8 cellular contexts compared by ENCODE assay signal in the genomic region with DNA sequence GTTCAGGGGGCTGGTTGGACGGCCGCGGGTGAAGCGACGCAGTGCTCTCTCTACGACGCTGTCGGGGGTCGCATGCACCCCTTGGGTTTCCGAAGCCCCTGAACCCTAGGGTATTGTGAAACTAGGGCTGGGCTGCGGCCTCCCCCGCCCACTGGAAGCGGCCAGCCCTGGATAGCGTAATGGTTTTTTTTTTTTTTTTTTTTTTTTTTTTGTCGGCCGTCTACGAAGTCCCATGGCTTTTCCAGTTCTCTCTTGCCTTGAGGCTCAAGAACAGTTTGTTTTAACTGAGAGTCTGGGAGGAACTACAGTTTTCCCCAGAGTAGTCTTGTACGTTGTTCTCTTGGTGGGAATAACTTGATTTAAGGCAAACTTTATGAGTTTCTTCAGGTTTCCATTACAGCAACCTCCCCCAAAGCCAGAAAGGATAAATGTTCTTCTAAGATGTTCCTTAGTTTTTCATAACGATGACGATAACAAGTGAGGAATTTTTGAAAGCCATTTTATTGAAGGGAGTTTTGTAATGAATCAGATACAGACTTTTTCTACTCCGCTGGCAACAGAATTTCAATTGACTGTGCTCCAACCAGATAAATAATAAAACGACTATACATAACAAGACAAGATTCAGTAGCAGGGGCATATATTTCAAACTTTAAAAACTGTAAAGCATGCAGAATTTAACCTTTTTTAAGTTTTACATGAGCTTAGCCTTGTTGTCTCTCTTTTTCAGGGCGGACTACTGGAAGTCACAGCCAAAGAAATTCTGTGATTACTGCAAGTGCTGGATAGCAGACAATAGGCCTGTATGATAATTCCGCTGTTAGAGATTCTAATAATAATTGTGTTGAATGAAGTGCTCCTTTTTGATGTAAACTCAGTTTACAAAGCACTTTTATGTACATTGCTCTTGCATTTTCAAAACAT. TPM values are rescaled to one million over a fixed set of nuclear protein-coding genes. Genes with fewer than 3 reads are reported as not detected.
DNase-seq lines count a peak whose midpoint lies in the region; ATAC-seq and TF ChIP-seq lines count a peak whose summit lies in the region.

No MANE protein-coding gene starts in this region.

- no peak for TF ChIP-seq POLR2A in gastroesophageal sphincter (IDR thresholded peaks at IDR 0.05)

- H3K36me3 ChIP-seq in gastroesophageal sphincter: peaks cover 0 to 17% of the 10 kb centered on the region in 2 donors
- no peaks in the 10 kb centered on the region for H3K36me3 ChIP-seq in parathyroid adenoma (ENCODE audit: control insufficient read depth, insufficient read depth, low read length)

- DNase-seq in DMS 273 (lab: John Stamatoyannopoulos, UW; ENCODE audit: unreplicated experiment): peak; percentile 70
- DNase-seq in DMS 273 treated with DMSO at 0.1 percent for 48 hours (lab: John Stamatoyannopoulos, UW): no peak
- DNase-seq in Ammon's horn (ENCODE audit: low spot score): no peak

- peak overlapping the region; percentile 93 for H2AFZ ChIP-seq in parathyroid adenoma

- H3K4me1 Mint-ChIP-seq in IgD-negative memory B cell: peaks cover 19 to 45% (median 22%) of the 10 kb centered on the region in 3 donors
- peaks cover 20% of the 10 kb centered on the region for H3K4me1 Mint-ChIP-seq in activated T-helper 17 cell treated with anti-CD3 and anti-CD28 coated beads, Interleukin-2, amount 50 U/mL, for 72 hours

- H3K27ac ChIP-seq in gastroesophageal sphincter (peak overlapping the region; percentile 97 to 99 (median 99)), parathyroid adenoma (peak overlapping the region; percentile 98)

- peak overlapping the region; percentile 99 to 100 (median 100) for H3K4me3 Mint-ChIP-seq in IgD-negative memory B cell
- peak overlapping the region; percentile 99 for H3K4me3 Mint-ChIP-seq in activated T-helper 17 cell treated with anti-CD3 and anti-CD28 coated beads, Interleukin-2, amount 50 U/mL, for 72 hours

- peaks cover 11% of the 10 kb centered on the region for H3K79me2 ChIP-seq in parathyroid adenoma

- peak overlapping the region; percentile 100 for H3K27ac Mint-ChIP-seq in IgD-negative memory B cell
- H3K27ac Mint-ChIP-seq in activated T-helper 17 cell treated with anti-CD3 and anti-CD28 coated beads, Interleukin-2, amount 50 U/mL, for 72 hours: peak overlapping the region; percentile 100

- peak overlapping the region; percentile 33 for H3K9ac ChIP-seq in parathyroid adenoma

- peak overlapping the region; percentile 44 to 80 for H3K4me3 ChIP-seq in gastroesophageal sphincter
- peak overlapping the region; percentile 95 for H3K4me3 ChIP-seq in parathyroid adenoma (ENCODE audit: low read depth, low read length)

- TF ChIP-seq EP300 in gastroesophageal sphincter (IDR thresholded peaks at IDR 0.05): no peak

- peaks cover 6% of the 10 kb centered on the region for H3K36me3 Mint-ChIP-seq in IgD-negative memory B cell
- H3K36me3 Mint-ChIP-seq in activated T-helper 17 cell treated with anti-CD3 and anti-CD28 coated beads, Interleukin-2, amount 50 U/mL, for 72 hours (ENCODE audit: low read depth): peaks cover 72% of the 10 kb centered on the region

- peak overlapping the region; percentile 89 for H3K4me2 ChIP-seq in parathyroid adenoma (ENCODE audit: low read length)

- H3K27me3 ChIP-seq in gastroesophageal sphincter: no peaks in the 10 kb centered on the region
- H3K27me3 ChIP-seq in parathyroid adenoma (ENCODE audit: control insufficient read depth, insufficient read depth, low read length): no peaks in the 10 kb centered on the region

- H3K9me3 Mint-ChIP-seq in IgD-negative memory B cell: peaks cover 0 to 9% (median 0%) of the 10 kb centered on the region in 3 donors
- H3K9me3 Mint-ChIP-seq in activated T-helper 17 cell treated with anti-CD3 and anti-CD28 coated beads, Interleukin-2, amount 50 U/mL, for 72 hours: no peaks in the 10 kb centered on the region

- peaks cover 5% of the 10 kb centered on the region for H3K27me3 Mint-ChIP-seq in IgD-negative memory B cell
- H3K27me3 Mint-ChIP-seq in activated T-helper 17 cell treated with anti-CD3 and anti-CD28 coated beads, Interleukin-2, amount 50 U/mL, for 72 hours: no peaks in the 10 kb centered on the region

- 2% methylated on average over 7 to 19 of the region's 24 CpGs for WGBS in gastroesophageal sphincter (ENCODE audit: low coverage in 1 of 2), 2 donors

- peak; percentile 22 for ATAC-seq in GM21737 (IDR thresholded peaks at IDR 0.05; ENCODE audit: unreplicated experiment)
- ATAC-seq in activated T-helper 17 cell treated with anti-CD3 and anti-CD28 coated beads, Interleukin-2, amount 50 U/mL, for 72 hours (replicated peaks): peak; percentile 37
- ATAC-seq in gastroesophageal sphincter: peak; percentile 62

- no peak for TF ChIP-seq CTCF in gastroesophageal sphincter (IDR thresholded peaks at IDR 0.05)
- no peak for TF ChIP-seq CTCF in parathyroid adenoma (IDR thresholded peaks at IDR 0.05)

- H3K4me1 ChIP-seq in gastroesophageal sphincter (peaks cover 18 to 63% (median 31%) of the 10 kb centered on the region in 3 donors), parathyroid adenoma (no peaks in the 10 kb centered on the region)

- H3K9me3 ChIP-seq in gastroesophageal sphincter: no peaks in the 10 kb centered on the region
- H3K9me3 ChIP-seq in parathyroid adenoma (ENCODE audit: control insufficient read depth, low read length): no peaks in the 10 kb centered on the region

RNA-seq across cellular contexts. Expression of a gene that starts 0.9 kb away (rescaled TPM):
- polyA plus RNA-seq in IgD-negative memory B cell: 3.7 TPM
- total RNA-seq in activated T-helper 17 cell treated with anti-CD3 and anti-CD28 coated beads, Interleukin-2, amount 50 U/mL, for 72 hours: 10 to 100 TPM in 1 of 2 donors, 1 to 10 TPM in 1; 9.7 to 10.6 TPM
- 10 to 100 TPM; 19.3 to 33.1 (median 25.1) TPM for total RNA-seq in gastroesophageal sphincter

RNA-seq across cellular contexts. Expression of a gene that starts 43.1 kb away (rescaled TPM):
- 148 TPM for polyA plus RNA-seq in IgD-negative memory B cell
- 10 to 100 TPM; 76.0 to 80.1 TPM for total RNA-seq in activated T-helper 17 cell treated with anti-CD3 and anti-CD28 coated beads, Interleukin-2, amount 50 U/mL, for 72 hours
- total RNA-seq in gastroesophageal sphincter: 10 to 100 TPM; 58.2 to 86.6 (median 69.3) TPM
